ENCODE assay signal across 1 cellular context in genomic region chr17:71760062-71760720, GRCh38.
TF ChIP-seq lines count a peak whose summit lies in the region.

No MANE protein-coding gene starts in this region.

TF ChIP-seq in H1, 55 proteins besides CTCF, POLR2A, EP300 and RAD21 (continued from another document):
- no peak for TF ChIP-seq SUZ12 (IDR thresholded peaks at IDR 0.05; ENCODE audit: low read length)
